15 cellular contexts compared by ENCODE assay signal in the genomic region with DNA sequence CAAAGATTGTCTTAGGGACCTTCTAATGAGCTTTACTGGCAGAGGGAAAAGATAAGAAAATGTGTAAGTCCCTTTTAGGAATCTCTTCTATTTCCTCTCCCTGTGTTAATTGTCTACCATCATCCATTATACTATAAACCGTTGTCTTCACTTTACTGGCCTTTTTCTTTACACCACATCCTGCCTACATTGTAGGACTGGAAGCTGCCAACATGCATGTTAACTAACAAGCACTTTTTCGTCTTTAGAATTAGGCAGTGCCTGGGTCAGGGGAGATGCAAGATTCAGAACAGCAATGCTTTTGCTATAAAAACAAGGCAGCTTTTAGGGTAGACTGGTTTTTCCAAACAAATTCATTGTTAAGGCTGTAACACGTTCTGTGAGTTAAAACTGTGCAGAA. TPM values are rescaled to one million over a fixed set of nuclear protein-coding genes. Genes with fewer than 3 reads are reported as not detected.
DNase-seq lines count a peak whose midpoint lies in the region.
"Had no signal": no experiment of that assay in that cellular context is flagged by ENCODE, and none has a peak within 500 bp of the region (broad histone marks: within the 10 kb centered on the region; RNA-seq: fewer than 3 reads in every experiment).

No MANE protein-coding gene starts in this region.

- DNase-seq in activated naive CD8-positive, alpha-beta T cell treated with anti-CD3 and anti-CD28 coated beads for 36 hours = no peak
- DNase-seq in M059J (ENCODE audit: low read depth) (peak; percentile 39), foreskin melanocyte (peak; percentile 63), COLO668 (lab: John Stamatoyannopoulos, UW; ENCODE audit: unreplicated experiment) (no peak), AG08396 (ENCODE audit: low spot score) (no peak), RPMI8226 (no peak)
- DNase-seq: aorta; erythroblast; KBM-7; NCI-H1092 treated with DMSO at 0.1 percent for 48 hours; NCI-H82; stimulated activated naive CD4-positive, alpha-beta T cell treated with Interleukin-2 at 50 U/mL for 16 hours had no signal

- peaks cover 19% of the 10 kb centered on the region for H3K4me1 Mint-ChIP-seq in activated naive CD8-positive, alpha-beta T cell (ENCODE audit: low read depth)
- H3K4me1 Mint-ChIP-seq in activated naive CD8-positive, alpha-beta T cell treated with anti-CD3 and anti-CD28 coated beads for 36 hours = peaks cover 12% of the 10 kb centered on the region

- no peaks in the 10 kb centered on the region for H3K27me3 Mint-ChIP-seq in activated naive CD8-positive, alpha-beta T cell
- H3K27me3 Mint-ChIP-seq in activated naive CD8-positive, alpha-beta T cell treated with anti-CD3 and anti-CD28 coated beads for 36 hours = no peaks in the 10 kb centered on the region
- H3K27me3 Mint-ChIP-seq: activated T-helper 17 cell treated with anti-CD3 and anti-CD28 coated beads, Interleukin-2, amount 50 U/mL, for 72 hours had no signal

- no peaks in the 10 kb centered on the region for H3K9me3 Mint-ChIP-seq in activated naive CD8-positive, alpha-beta T cell (ENCODE audit: low read depth)
- no peaks in the 10 kb centered on the region for H3K9me3 Mint-ChIP-seq in activated naive CD8-positive, alpha-beta T cell treated with anti-CD3 and anti-CD28 coated beads for 36 hours
- H3K9me3 Mint-ChIP-seq: activated T-helper 17 cell treated with anti-CD3 and anti-CD28 coated beads, Interleukin-2, amount 50 U/mL, for 72 hours had no signal

- no peaks in the 10 kb centered on the region for H3K36me3 Mint-ChIP-seq in activated naive CD8-positive, alpha-beta T cell
- no peaks in the 10 kb centered on the region for H3K36me3 Mint-ChIP-seq in activated naive CD8-positive, alpha-beta T cell treated with anti-CD3 and anti-CD28 coated beads for 36 hours

- H3K27ac Mint-ChIP-seq in activated naive CD8-positive, alpha-beta T cell = peak overlapping the region; percentile 66
- no peak overlapping the region for H3K27ac Mint-ChIP-seq in activated naive CD8-positive, alpha-beta T cell treated with anti-CD3 and anti-CD28 coated beads for 36 hours
- H3K27ac Mint-ChIP-seq: activated T-helper 17 cell treated with anti-CD3 and anti-CD28 coated beads, Interleukin-2, amount 50 U/mL, for 72 hours had no signal

- peak overlapping the region; percentile 40 for H3K27ac ChIP-seq in temporal lobe (ENCODE audit: low read depth, low read length)

- H3K4me3 Mint-ChIP-seq in activated naive CD8-positive, alpha-beta T cell = no peak overlapping the region
- no peak overlapping the region for H3K4me3 Mint-ChIP-seq in activated naive CD8-positive, alpha-beta T cell treated with anti-CD3 and anti-CD28 coated beads for 36 hours
- H3K4me3 Mint-ChIP-seq: activated T-helper 17 cell treated with anti-CD3 and anti-CD28 coated beads, Interleukin-2, amount 50 U/mL, for 72 hours had no signal

RNA-seq across cellular contexts. Expression of a gene that starts 11.0 kb away (rescaled TPM):
- 1 to 10 TPM; 8.8 to 9.2 TPM for total RNA-seq in activated naive CD8-positive, alpha-beta T cell treated with anti-CD3 and anti-CD28 coated beads for 36 hours
- total RNA-seq in M059J (2014; rRNA removed; shearing (Covaris generic)) = 57.9 and 83.1 TPM in 2 replicates
- total RNA-seq in temporal lobe = 23.8 TPM

RNA-seq across cellular contexts. Expression of a gene that starts 49.5 kb away (rescaled TPM):
- 10 to 100 TPM; 38.8 to 43.6 TPM for total RNA-seq in activated naive CD8-positive, alpha-beta T cell treated with anti-CD3 and anti-CD28 coated beads for 36 hours
- total RNA-seq in M059J (2014; rRNA removed; shearing (Covaris generic)) = 116 and 136 TPM in 2 replicates
- 57.8 TPM for total RNA-seq in temporal lobe

Comparison
In these comparisons a context has a peak if more than half of its experiments do, and no peak if none do; other contexts are left out.
1. DNase-seq: peak in M059J (single experiment) and foreskin melanocyte (single experiment); none in activated naive CD8-positive, alpha-beta T cell treated with anti-CD3 and anti-CD28 coated beads for 36 hours (single experiment), COLO668 (single experiment), AG08396 (single experiment) and RPMI8226 (single experiment).